23 cellular contexts compared by ENCODE assay signal in genomic region chr1:75589637-75590036, GRCh38. TPM values are rescaled to one million over a fixed set of nuclear protein-coding genes. Genes with fewer than 3 reads are reported as not detected.
"Had no signal": no experiment of that assay in that cellular context is flagged by ENCODE, and none has a peak within 500 bp of the region (broad histone marks: within the 10 kb centered on the region; RNA-seq: fewer than 3 reads in every experiment).

No MANE protein-coding gene starts in this region.

- H3K4me1 Mint-ChIP-seq: activated naive CD8-positive, alpha-beta T cell treated with anti-CD3 and anti-CD28 coated beads, Interleukin-2, amount 10 ng/mL, durations not matched to agents 7 days and 5 days had no signal

- H3K27ac Mint-ChIP-seq: activated CD8-positive, alpha-beta T cell treated with anti-CD3 and anti-CD28 coated beads, Interleukin-2, amount 10 ng/mL, durations not matched to agents 7 days and 5 days; activated naive CD8-positive, alpha-beta T cell treated with anti-CD3 and anti-CD28 coated beads, Interleukin-2, amount 10 ng/mL, durations not matched to agents 7 days and 5 days had no signal

- DNase-seq: activated CD4-positive, alpha-beta T cell treated with anti-CD3 and anti-CD28 coated beads for 48 hours; activated CD4-positive, alpha-beta T cell treated with anti-CD3 and anti-CD28 coated beads, Interleukin-2, amount 50 U/mL, for 4 hours; activated CD4-positive, CD25-positive, alpha-beta regulatory T cell treated with anti-CD3 and anti-CD28 coated beads, Interleukin-2, amount 50 U/mL, for 72 hours; activated CD8-positive, alpha-beta memory T cell treated with anti-CD3 and anti-CD28 coated beads, Interleukin-2, amount 50 U/mL, for 48 hours; activated CD8-positive, alpha-beta T cell treated with anti-CD3 and anti-CD28 coated beads, Interleukin-2, amount 10 ng/mL, durations not matched to agents 7 days and 5 days; activated naive CD4-positive, alpha-beta T cell treated with anti-CD3 and anti-CD28 coated beads, Interleukin-2, amount 50 U/mL, for 16 hours; activated naive CD8-positive, alpha-beta T cell treated with anti-CD3 and anti-CD28 coated beads, Interleukin-2, amount 10 ng/mL, durations not matched to agents 7 days and 5 days; activated T-cell treated with anti-CD3 and anti-CD28 coated beads, Interleukin-2, amount 50 U/mL, for 1 hour; adrenal gland; anterior cingulate cortex; central memory CD4-positive, alpha-beta T cell; NCI-H1092; NCI-H2029; NCI-H510A treated with DMSO at 0.1 percent for 48 hours; NCI-H69; NK-92 treated with Interleukin-12 subunit alpha and Interleukin-12 subunit beta, amount 100 ng/mL, for 24 hours; OCI-M1; RPMI8226; T-helper 1 cell had no signal

- H3K4me3 Mint-ChIP-seq: activated CD8-positive, alpha-beta T cell treated with anti-CD3 and anti-CD28 coated beads, Interleukin-2, amount 10 ng/mL, durations not matched to agents 7 days and 5 days; activated naive CD8-positive, alpha-beta T cell treated with anti-CD3 and anti-CD28 coated beads, Interleukin-2, amount 10 ng/mL, durations not matched to agents 7 days and 5 days had no signal

- ATAC-seq: activated CD8-positive, alpha-beta T cell treated with anti-CD3 and anti-CD28 coated beads, Interleukin-2, amount 10 ng/mL, durations not matched to agents 7 days and 5 days; Panc1; Right ventricle myocardium inferior had no signal

- H3K36me3 Mint-ChIP-seq: activated naive CD8-positive, alpha-beta T cell treated with anti-CD3 and anti-CD28 coated beads, Interleukin-2, amount 10 ng/mL, durations not matched to agents 7 days and 5 days had no signal

- H3K36me3 ChIP-seq: adrenal gland had no signal

- H3K27me3 ChIP-seq: adrenal gland had no signal

- H3K27ac ChIP-seq: adrenal gland, SK-N-MC had no signal

- H3K4me3 ChIP-seq: adrenal gland, SK-N-MC had no signal

- H3K9me3 ChIP-seq: adrenal gland had no signal

- H3K4me1 ChIP-seq: adrenal gland had no signal

RNA-seq across cellular contexts. Expression of gene SLC44A5, which starts 21.3 kb away (rescaled TPM):
- total RNA-seq: T-helper 2 cell treated with Interferon-gamma antibody and Interleukin-4, amounts not matched to agents 100 ng/mL and 5 ng/mL, for 36 hours had no signal
